In the genomic region with DNA sequence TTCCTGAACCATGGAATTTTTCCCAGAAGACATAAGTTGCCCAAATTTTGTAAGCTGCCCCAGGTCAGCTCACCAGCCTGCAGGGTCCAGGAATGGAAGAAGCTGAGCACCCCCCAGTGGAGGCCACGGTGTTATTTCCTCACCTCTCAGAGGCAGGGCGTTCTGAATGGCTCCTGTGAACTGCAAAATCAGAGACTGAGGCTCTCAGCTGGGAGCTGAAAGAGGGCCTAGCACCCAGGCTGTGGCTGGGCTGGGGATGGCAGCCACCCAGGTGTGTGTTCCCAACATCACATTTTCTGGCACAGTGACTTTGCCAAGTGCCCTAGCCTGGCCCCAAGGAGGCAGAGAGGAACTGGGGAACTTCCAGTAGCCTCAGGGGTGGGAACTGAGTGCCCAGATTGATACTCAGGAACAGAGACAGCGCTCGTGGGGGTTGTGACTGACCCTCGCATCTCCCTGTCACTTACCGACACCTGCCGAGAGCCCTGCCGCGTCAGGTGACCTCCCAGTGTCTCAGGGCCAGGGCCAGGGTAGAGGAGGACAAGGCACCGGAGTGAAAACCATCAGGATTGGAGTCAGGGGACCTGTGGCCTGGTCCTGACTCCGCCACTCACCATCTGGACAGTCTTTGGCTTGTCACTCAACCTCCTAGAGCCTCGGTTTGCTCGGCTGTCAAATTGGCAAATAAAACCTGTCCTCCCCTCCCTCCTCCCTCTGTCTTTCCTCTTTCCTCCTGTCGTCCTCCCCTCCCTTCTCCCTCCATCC, we compare ENCODE assay signal across 10 cellular contexts. TPM values are rescaled to one million over a fixed set of nuclear protein-coding genes. Genes with fewer than 3 reads are reported as not detected.
DNase-seq lines count a peak whose midpoint lies in the region; ATAC-seq and TF ChIP-seq lines count a peak whose summit lies in the region.
"Had no signal": no experiment of that assay in that cellular context is flagged by ENCODE, and none has a peak within 500 bp of the region (broad histone marks: within the 10 kb centered on the region; RNA-seq: fewer than 3 reads in every experiment).

No MANE protein-coding gene starts in this region.

- peak; percentile 12 for TF ChIP-seq CTCF in GM20000 (IDR thresholded peaks at IDR 0.05; ENCODE audit: extremely low read depth, missing control alignments)
- TF ChIP-seq CTCF in SK-N-SH (IDR thresholded peaks at IDR 0.05) = peak; percentile 51
- TF ChIP-seq CTCF in left ventricle myocardium inferior (IDR thresholded peaks at IDR 0.05; ENCODE audit: borderline replicate concordance) = no peak

- H3K4me3 ChIP-seq in SK-N-SH (ENCODE audit: low read depth in 2 of 2, low read length in 1 of 2) (no peak overlapping the region), left ventricle myocardium inferior (no peak overlapping the region)
- H3K4me3 ChIP-seq: SK-N-MC, upper lobe of right lung had no signal

- peak overlapping the region in 1 of 2 experiments; percentile 95; a peak in 2 of 4 replicates for H3K27ac ChIP-seq in SK-N-SH (ENCODE audit: low read depth in 2 of 2, low read length in 1 of 2)
- H3K27ac ChIP-seq in left ventricle myocardium inferior (replicated peaks) = no peak overlapping the region
- H3K27ac ChIP-seq: SK-N-MC, upper lobe of right lung had no signal

- intact Hi-C loops in left ventricle myocardium inferior (cut with micrococcal nuclease) = no loop called here

- no peaks in the 10 kb centered on the region for H3K9me3 ChIP-seq in SK-N-SH
- no peaks in the 10 kb centered on the region for H3K9me3 ChIP-seq in left ventricle myocardium inferior (replicated peaks)
- H3K9me3 ChIP-seq: upper lobe of right lung had no signal

- H3K9me2 ChIP-seq in SK-N-SH = no peaks in the 10 kb centered on the region

- peaks cover 11 to 65% (median 50%) of the 10 kb centered on the region in 5 donors for H3K27me3 Mint-ChIP-seq in naive thymus-derived CD8-positive, alpha-beta T cell

- H3K36me3 ChIP-seq in SK-N-SH (replicated peaks in 1 of 2; ENCODE audit: control insufficient read depth in 1 of 2, insufficient read depth in 2 of 2, low read length in 1 of 2) = no peaks in the 10 kb centered on the region
- no peaks in the 10 kb centered on the region for H3K36me3 ChIP-seq in left ventricle myocardium inferior
- H3K36me3 ChIP-seq: upper lobe of right lung had no signal

- POLR2A ChIA-PET in SK-N-SH (lab: Yijun Ruan, JAX) = interaction anchor here (0.9 to 10.4 kb wide), 3 partner anchors 9 to 44 kb away, joined by 4 to 125 read pairs (median 10); partner anchors contain the start of gene CACNG4
- POLR2A ChIA-PET in naive thymus-derived CD8-positive, alpha-beta T cell (lab: Charles Lee) = no interaction called here

- H3F3A ChIP-seq in SK-N-SH (replicated peaks; ENCODE audit: insufficient read depth) = peaks cover 4% of the 10 kb centered on the region

- no peak overlapping the region for H3K9ac ChIP-seq in SK-N-SH

- peaks cover 5 to 80% of the 10 kb centered on the region in 2 experiments; a peak in 3 of 4 replicates for H3K4me1 ChIP-seq in SK-N-SH (ENCODE audit: control insufficient read depth in 1 of 2, insufficient read depth in 2 of 2, low read depth in 1 of 2, low read length in 1 of 2)
- peaks cover 40% of the 10 kb centered on the region for H3K4me1 ChIP-seq in left ventricle myocardium inferior
- H3K4me1 ChIP-seq: upper lobe of right lung had no signal

- TF ChIP-seq RAD21 in SK-N-SH (IDR thresholded peaks at IDR 0.05; ENCODE audit: low read length) = peak; percentile 65

- H3K27ac Mint-ChIP-seq in naive thymus-derived CD8-positive, alpha-beta T cell = no peak overlapping the region

- no peak for ATAC-seq in GM19455 (IDR thresholded peaks at IDR 0.05; ENCODE audit: unreplicated experiment)
- ATAC-seq in naive thymus-derived CD8-positive, alpha-beta T cell = no peak

- no peaks in the 10 kb centered on the region for H3K79me2 ChIP-seq in SK-N-SH (ENCODE audit: insufficient read depth)

- no peaks in the 10 kb centered on the region for H3K27me3 ChIP-seq in SK-N-SH (ENCODE audit: insufficient read depth)
- H3K27me3 ChIP-seq in left ventricle myocardium inferior (ENCODE audit: low read depth) = peaks cover 51% of the 10 kb centered on the region

- H3K4me3 Mint-ChIP-seq in naive thymus-derived CD8-positive, alpha-beta T cell = no peak overlapping the region

- 0 out of 2 replicates have a peak, but pooled peaks cover 7% of the 10 kb centered on the region for H4K20me1 ChIP-seq in SK-N-SH (ENCODE audit: insufficient read depth)

- H3K36me3 Mint-ChIP-seq in naive thymus-derived CD8-positive, alpha-beta T cell = no peaks in the 10 kb centered on the region

- 78% methylated on average over 14 of the region's 14 CpGs for WGBS in SK-N-SH (ENCODE audit: low lambda C conversion rate)

- DNase-seq in ACHN = peak; percentile 48
- DNase-seq in GM20000 (ENCODE audit: low spot score) = peak; percentile 47
- no peak for DNase-seq in SK-N-SH
- DNase-seq in left ventricle myocardium inferior = peak; percentile 39
- DNase-seq in NCI-H510A (lab: John Stamatoyannopoulos, UW) = no peak
- no peak for DNase-seq in naive thymus-derived CD8-positive, alpha-beta T cell
- no peak for DNase-seq in NCI-H2227 treated with DMSO at 0.1 percent for 48 hours (lab: John Stamatoyannopoulos, UW)
- DNase-seq: upper lobe of right lung had no signal

- TF ChIP-seq EP300 in SK-N-SH (IDR thresholded peaks at IDR 0.05; ENCODE audit: borderline replicate concordance in 1 of 2, low read depth in 1 of 2, low read length in 1 of 2) = 0 out of 4 replicates have a peak, but pooled peaks of 1 of the 2 experiments have one; percentile 1

- CTCF ChIA-PET in SK-N-SH (lab: Yijun Ruan, JAX) = interaction anchor here (0.8 to 6.8 kb wide), 14 partner anchors 9 to 248 kb away, joined by 3 to 60 read pairs (median 4); no protein-coding TSS in a partner anchor

- in situ Hi-C loops in ACHN (cut with HindIII; ENCODE audit: low pct_ligation_motif_present, low pct_unique_long_range_greater_than_20kb, low sequenced_read_pairs) = no loop called here

- peaks cover 0 to 6% (median 0%) of the 10 kb centered on the region in 4 donors for H3K4me1 Mint-ChIP-seq in naive thymus-derived CD8-positive, alpha-beta T cell

- H3K4me2 ChIP-seq in SK-N-SH = no peak overlapping the region

- H3K9me3 Mint-ChIP-seq in naive thymus-derived CD8-positive, alpha-beta T cell = no peaks in the 10 kb centered on the region

- no peak overlapping the region for H2AFZ ChIP-seq in SK-N-SH (ENCODE audit: low read depth)

TF ChIP-seq in SK-N-SH, 30 proteins besides CTCF, POLR2A, EP300 and RAD21:
- TF ChIP-seq CHD2 (IDR thresholded peaks at IDR 0.05; ENCODE audit: low read length, partially characterized antibody) (no peak), USF2 (IDR thresholded peaks at IDR 0.05; ENCODE audit: borderline replicate concordance, low read depth, low read length) (no peak), ELF1 (IDR thresholded peaks at IDR 0.05) (no peak), SMC3 (IDR thresholded peaks at IDR 0.05; ENCODE audit: low read depth, low read length) (peak; percentile 48; the same call in 1 of the 2 replicates), MXI1 (IDR thresholded peaks at IDR 0.05; ENCODE audit: low read depth, low read length) (0 out of 2 replicates have a peak, but pooled peaks have one; percentile 20)
- TF ChIP-seq, protein P1, sequence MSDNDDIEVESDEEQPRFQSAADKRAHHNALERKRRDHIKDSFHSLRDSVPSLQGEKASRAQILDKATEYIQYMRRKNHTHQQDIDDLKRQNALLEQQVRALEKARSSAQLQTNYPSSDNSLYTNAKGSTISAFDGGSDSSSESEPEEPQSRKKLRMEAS (IDR thresholded peaks at IDR 0.05; ENCODE audit: low read depth) = no peak

RNA-seq across cellular contexts. Expression of gene CACNG4, which starts 11.3 kb away (rescaled TPM):
- 12.4 and 13.2 TPM in 2 replicates for polyA plus RNA-seq in SK-N-SH (2012; rRNA removed)
- polyA plus RNA-seq in SK-N-SH (2012; cell fraction: cytosol; rRNA removed) = 9.9 and 16.7 TPM in 2 replicates
- 7.9 and 9.8 TPM in 2 replicates for polyA plus RNA-seq in SK-N-SH (2012; cell fraction: nucleus; rRNA removed)
- total RNA-seq in left ventricle myocardium inferior = not detected
- total RNA-seq in naive thymus-derived CD8-positive, alpha-beta T cell = not detected
- not detected for polyA plus RNA-seq in naive thymus-derived CD8-positive, alpha-beta T cell

Comparison
In these comparisons a context has a peak if more than half of its experiments do, and no peak if none do; other contexts are left out.
1. DNase-seq: peak in ACHN (single experiment), GM20000 (single experiment) and left ventricle myocardium inferior (single experiment); none in SK-N-SH (single experiment), NCI-H510A (single experiment), naive thymus-derived CD8-positive, alpha-beta T cell (0 of 10) and NCI-H2227 treated with DMSO at 0.1 percent for 48 hours (single experiment).